In genomic region chr7:114279901-114280300, GRCh38 we compare ENCODE assay signal across 9 cellular contexts.
"Had no signal": no experiment of that assay in that cellular context is flagged by ENCODE, and none has a peak within 500 bp of the region (broad histone marks: within the 10 kb centered on the region; RNA-seq: fewer than 3 reads in every experiment).

No MANE protein-coding gene starts in this region.

- H3K4me2 ChIP-seq: KMS-11 had no signal

- DNase-seq: IMR-90, Karpas-422, KBM-7, KG1 had no signal

- H3K4me3 ChIP-seq: K562 had no signal

- ATAC-seq: HepG2, K562 had no signal

- FAIRE-seq: HepG2, HTR-8/SVneo, K562 had no signal

- H3K27ac ChIP-seq: HL-60, KMS-11 had no signal
